12 cellular contexts compared by ENCODE assay signal in genomic region chr17:77491921-77492445, GRCh38.
DNase-seq lines count a peak whose midpoint lies in the region; ATAC-seq and TF ChIP-seq lines count a peak whose summit lies in the region.
"Had no signal": no experiment of that assay in that cellular context is flagged by ENCODE, and none has a peak within 500 bp of the region (broad histone marks: within the 10 kb centered on the region; RNA-seq: fewer than 3 reads in every experiment).

No MANE protein-coding gene starts in this region.

- H3K4me3 ChIP-seq in WERI-Rb-1 (ENCODE audit: low read depth, low read length) = no peak overlapping the region

- H3K9me3 ChIP-seq in WERI-Rb-1 (ENCODE audit: severe bottlenecking) = no peaks in the 10 kb centered on the region
- H3K9me3 ChIP-seq: BE2C had no signal

- 0 out of 2 replicates have a peak overlapping the region, but pooled peaks have one; percentile 9 for H3K27ac ChIP-seq in WERI-Rb-1

- peaks cover 96% of the 10 kb centered on the region for H3K36me3 ChIP-seq in WERI-Rb-1

- no peaks in the 10 kb centered on the region for H3K27me3 ChIP-seq in WERI-Rb-1 (ENCODE audit: insufficient read depth, low read depth, severe bottlenecking)
- H3K27me3 ChIP-seq: BE2C had no signal

- TF ChIP-seq CTCF in WERI-Rb-1 (IDR thresholded peaks at IDR 0.05; ENCODE audit: low read depth, low read length) = no peak

- DNase-seq in stimulated activated CD4-positive, alpha-beta T cell treated with anti-CD3 and anti-CD28 coated beads, Interleukin-4, amount 100 ng/mL, for 24 hours = peak; percentile 21
- no peak for DNase-seq in stimulated activated CD4-positive, alpha-beta T cell treated with anti-CD3 and anti-CD28 coated beads, Interleukin-2, amount 100 ng/mL, for 24 hours
- peak; percentile 15 for DNase-seq in WERI-Rb-1
- DNase-seq in islet precursor cell = peak; percentile 53
- no peak for DNase-seq in NCI-H2107 treated with DMSO at 0.1 percent for 48 hours (lab: John Stamatoyannopoulos, UW; ENCODE audit: unreplicated experiment)
- no peak for DNase-seq in NCI-H1436 treated with DMSO at 0.1 percent for 48 hours (lab: John Stamatoyannopoulos, UW)
- no peak for DNase-seq in activated CD4-positive, CD25-positive, alpha-beta regulatory T cell treated with anti-CD3 and anti-CD28 coated beads, Interleukin-2, amount 50 U/mL, for 72 hours
- DNase-seq: amniotic stem cell, BE2C, immature natural killer cell, NCI-H748 treated with DMSO at 0.1 percent for 48 hours had no signal

- no peak for ATAC-seq in HG03159 (IDR thresholded peaks at IDR 0.05; ENCODE audit: unreplicated experiment)

Comparison
In these comparisons a context has a peak if more than half of its experiments do, and no peak if none do; other contexts are left out.
1. DNase-seq: peak in stimulated activated CD4-positive, alpha-beta T cell treated with anti-CD3 and anti-CD28 coated beads, Interleukin-4, amount 100 ng/mL, for 24 hours (single experiment), WERI-Rb-1 (single experiment) and islet precursor cell (single experiment); none in stimulated activated CD4-positive, alpha-beta T cell treated with anti-CD3 and anti-CD28 coated beads, Interleukin-2, amount 100 ng/mL, for 24 hours (0 of 2), NCI-H2107 treated with DMSO at 0.1 percent for 48 hours (single experiment), NCI-H1436 treated with DMSO at 0.1 percent for 48 hours (single experiment) and activated CD4-positive, CD25-positive, alpha-beta regulatory T cell treated with anti-CD3 and anti-CD28 coated beads, Interleukin-2, amount 50 U/mL, for 72 hours (single experiment).